ENCODE assay signal across 17 cellular contexts in genomic region chr10:110368556-110368955, GRCh38.
A peak's percentile ranks its signal among the peaks of the same experiment; 100 is the strongest.
DNase-seq lines count a peak whose midpoint lies in the region; ATAC-seq, FAIRE-seq and TF ChIP-seq lines count a peak whose summit lies in the region.
"Had no signal": no experiment of that assay in that cellular context is flagged by ENCODE, and none has a peak within 500 bp of the region (broad histone marks: within the 10 kb centered on the region; RNA-seq: fewer than 3 reads in every experiment).

No MANE protein-coding gene starts in this region.

- no peak for TF ChIP-seq RAD21 in GM12878 (IDR thresholded peaks at IDR 0.05; ENCODE audit: insufficient read depth, low read depth, low read length)

- H2AFZ ChIP-seq in GM12878 (ENCODE audit: control insufficient read depth, low read depth, low read length) = no peak overlapping the region

- H3K4me2 ChIP-seq in GM12878 (ENCODE audit: control insufficient read depth, insufficient read depth) = no peak overlapping the region

- intact Hi-C loops in GM12878 (cut with micrococcal nuclease; ENCODE audit: unreplicated experiment) = no loop called here

- peaks cover 47% of the 10 kb centered on the region for H3K4me1 Mint-ChIP-seq in activated naive CD4-positive, alpha-beta T cell treated with anti-CD3 and anti-CD28 coated beads, Interleukin-2, amount 50 U/mL, for 24 hours

- no peaks in the 10 kb centered on the region for H3K79me2 ChIP-seq in GM12878 (ENCODE audit: control insufficient read depth, insufficient read depth, low read length)

- H3K9me3 ChIP-seq in GM12878 (replicated peaks; ENCODE audit: control insufficient read depth, insufficient read depth, low read length) = no peaks in the 10 kb centered on the region

- no peak overlapping the region for H3K27ac ChIP-seq in GM12878 (ENCODE audit: control insufficient read depth, insufficient read depth)

- POLR2A ChIA-PET in GM12878 (lab: Charles Lee) = interaction anchor here (1.0 to 4.4 kb wide), 8 partner anchors 8 to 131 kb away, joined by 3 to 37 read pairs (median 8); no protein-coding TSS in a partner anchor

- no peaks in the 10 kb centered on the region for H3K27me3 ChIP-seq in GM12878 (replicated peaks in 1 of 2; ENCODE audit: control insufficient read depth in 2 of 2, insufficient read depth in 2 of 2, low read length in 1 of 2)

- no peaks in the 10 kb centered on the region for H3K27me3 Mint-ChIP-seq in activated naive CD4-positive, alpha-beta T cell treated with anti-CD3 and anti-CD28 coated beads, Interleukin-2, amount 50 U/mL, for 24 hours
- H3K27me3 Mint-ChIP-seq: CD4-positive, CD25-positive, alpha-beta regulatory T cell had no signal

- no peak for TF ChIP-seq POLR2A in GM12878 (IDR thresholded peaks at IDR 0.05; ENCODE audit: low read depth, low read length)

- H3K4me3 Mint-ChIP-seq in activated naive CD4-positive, alpha-beta T cell treated with anti-CD3 and anti-CD28 coated beads, Interleukin-2, amount 50 U/mL, for 24 hours = no peak overlapping the region
- H3K4me3 Mint-ChIP-seq: CD4-positive, CD25-positive, alpha-beta regulatory T cell had no signal

- in situ Hi-C loops in GM12878 (cut with MboI) = no loop called here

- H3K36me3 Mint-ChIP-seq in activated naive CD4-positive, alpha-beta T cell treated with anti-CD3 and anti-CD28 coated beads, Interleukin-2, amount 50 U/mL, for 24 hours = no peaks in the 10 kb centered on the region
- H3K36me3 Mint-ChIP-seq: CD4-positive, CD25-positive, alpha-beta regulatory T cell had no signal

- no peak for FAIRE-seq in GM12878 (lab: Jason Lieb, UNC)

- CTCF ChIA-PET in GM12878 (lab: Yijun Ruan, JAX) = interaction anchor here (1.0 to 4.3 kb wide), 4 partner anchors 9 to 14 kb away, joined by 3 to 27 read pairs (median 7); no protein-coding TSS in a partner anchor

- H3K9me3 Mint-ChIP-seq in activated naive CD4-positive, alpha-beta T cell treated with anti-CD3 and anti-CD28 coated beads, Interleukin-2, amount 50 U/mL, for 24 hours = no peaks in the 10 kb centered on the region

- peak overlapping the region; percentile 1 for H3K27ac Mint-ChIP-seq in activated naive CD4-positive, alpha-beta T cell treated with anti-CD3 and anti-CD28 coated beads, Interleukin-2, amount 50 U/mL, for 24 hours
- H3K27ac Mint-ChIP-seq: CD4-positive, CD25-positive, alpha-beta regulatory T cell had no signal

- H3K9ac ChIP-seq in GM12878 (ENCODE audit: control insufficient read depth, insufficient read depth, low read length) = no peak overlapping the region

- no peak for TF ChIP-seq EP300 in GM12878 (IDR thresholded peaks at IDR 0.05; ENCODE audit: borderline replicate concordance in 1 of 2, control insufficient read depth in 1 of 2, low read depth in 2 of 2, low read length in 2 of 2)

- DNase-seq in activated naive CD4-positive, alpha-beta T cell (lab: John Stamatoyannopoulos, UW) = no peak
- DNase-seq in NCI-H69 (lab: John Stamatoyannopoulos, UW) (peak; percentile 6), GM12878 (ENCODE audit: low read depth, low spot score) (no peak), NCI-H510A (lab: John Stamatoyannopoulos, UW) (no peak), GOT3 (lab: John Stamatoyannopoulos, UW) (no peak), AG08396 (ENCODE audit: low spot score) (no peak)
- DNase-seq: ACHN; Calu3; CD4-positive, CD25-positive, alpha-beta regulatory T cell; H7; NCI-H187; NCI-H345; NCI-H526 treated with DMSO at 0.1 percent for 48 hours; SW 1271 had no signal

- RAD21 ChIA-PET in GM12878 (lab: Charles Lee; ENCODE audit: unreplicated experiment) = interaction anchor here (0.9 to 4.6 kb wide), 9 partner anchors 8 to 178 kb away, joined by 3 to 51 read pairs (median 6); no protein-coding TSS in a partner anchor

- H3K4me3 ChIP-seq in GM12878 = no peak overlapping the region

- SMC1A ChIA-PET in GM12878 (lab: Charles Lee; ENCODE audit: uncharacterized antibody, unreplicated experiment) = interaction anchor here (0.6 to 4.3 kb wide), 13 partner anchors 8 to 198 kb away, joined by 3 to 64 read pairs (median 8); no protein-coding TSS in a partner anchor

- peaks cover 29% of the 10 kb centered on the region for H3K4me1 ChIP-seq in GM12878 (ENCODE audit: control insufficient read depth, insufficient read depth, low read length)

- BruUV-seq in GM12878 (replicated peaks; lab: Mats Ljungman, UMichigan) = no TSS peak

- ATAC-seq in GM21381 (IDR thresholded peaks at IDR 0.05; ENCODE audit: unreplicated experiment) = peak; percentile 9
- peak; percentile 3; the same call in 1 of the 3 replicates for ATAC-seq in GM12878
- ATAC-seq: Panc1 had no signal

- H4K20me1 ChIP-seq in GM12878 (ENCODE audit: control insufficient read depth, insufficient read depth) = no peaks in the 10 kb centered on the region

- 67% methylated on average over 3 of the region's 3 CpGs for WGBS in GM12878 (ENCODE audit: insufficient coverage, insufficient replicate concordance, low lambda C conversion rate, missing lambda C conversion rate)

- no peaks in the 10 kb centered on the region for H3K36me3 ChIP-seq in GM12878 (ENCODE audit: control insufficient read depth in 2 of 2, insufficient read depth in 2 of 2, low read length in 1 of 2)

- TF ChIP-seq CTCF in GM12878 (IDR thresholded peaks at IDR 0.05 in 2 of 3, conservative IDR thresholded peaks at IDR 0.05 in 1 of 3; ENCODE audit: control insufficient read depth in 2 of 3, extremely low read depth in 1 of 3, insufficient read depth in 1 of 3, low read depth in 3 of 3, low read length in 3 of 3) = no peak

TF ChIP-seq in GM12878, 131 proteins besides CTCF, POLR2A, EP300 and RAD21 (continues in another document):
- no peak for TF ChIP-seq PML (IDR thresholded peaks at IDR 0.05; ENCODE audit: low read length)
- TF ChIP-seq FOXM1 (IDR thresholded peaks at IDR 0.05; ENCODE audit: low read depth, low read length) = no peak
- no peak for TF ChIP-seq E2F8 (IDR thresholded peaks at IDR 0.05; ENCODE audit: low read depth, partially characterized antibody)
- TF ChIP-seq ATF3 (IDR thresholded peaks at IDR 0.05; ENCODE audit: borderline replicate concordance, extremely low read depth, low read depth, low read length) = no peak
- no peak for TF ChIP-seq TCF3 (IDR thresholded peaks at IDR 0.05; ENCODE audit: borderline replicate concordance, insufficient read depth, low read depth, low read length)
- no peak for TF ChIP-seq BMI1 (IDR thresholded peaks at IDR 0.05; ENCODE audit: borderline replicate concordance)
- TF ChIP-seq ZNF622 (IDR thresholded peaks at IDR 0.05) = no peak
- TF ChIP-seq PAX8 (IDR thresholded peaks at IDR 0.05) = no peak
- TF ChIP-seq TAF1 (IDR thresholded peaks at IDR 0.05; ENCODE audit: borderline replicate concordance, low read depth, low read length) = no peak
- TF ChIP-seq IRF3 (IDR thresholded peaks at IDR 0.05) = no peak
- TF ChIP-seq GATAD2B (conservative IDR thresholded peaks at IDR 0.05; ENCODE audit: low read depth) = no peak
- TF ChIP-seq ZBTB33 (IDR thresholded peaks at IDR 0.05) = no peak
